In genomic region chr22:46372686-46373085, GRCh38 we compare ENCODE assay signal across 16 cellular contexts. TPM values are rescaled to one million over a fixed set of nuclear protein-coding genes. Genes with fewer than 3 reads are reported as not detected.
DNase-seq lines count a peak whose midpoint lies in the region; ATAC-seq and TF ChIP-seq lines count a peak whose summit lies in the region.
"Had no signal": no experiment of that assay in that cellular context is flagged by ENCODE, and none has a peak within 500 bp of the region (broad histone marks: within the 10 kb centered on the region; RNA-seq: fewer than 3 reads in every experiment).

No MANE protein-coding gene starts in this region.

- H3K9me3 ChIP-seq in BLaER1 (peaks cover 22% of the 10 kb centered on the region), Caco-2 (peaks cover 13% of the 10 kb centered on the region), neural progenitor cell (ENCODE audit: low read depth) (peaks cover 5% of the 10 kb centered on the region)

- H3K36me3 ChIP-seq in BLaER1, result peaks cover 11% of the 10 kb centered on the region
- no peaks in the 10 kb centered on the region for H3K36me3 ChIP-seq in Caco-2 (ENCODE audit: control insufficient read depth, insufficient read depth, low read length)
- peaks cover 6% of the 10 kb centered on the region for H3K36me3 ChIP-seq in neural progenitor cell

- H3K9me3 Mint-ChIP-seq in Caco-2 (ENCODE audit: unreplicated experiment) (peaks cover 21% of the 10 kb centered on the region), neural progenitor cell (peaks cover 22% of the 10 kb centered on the region)
- H3K9me3 Mint-ChIP-seq in effector memory CD8-positive, alpha-beta T cell, result peaks cover 2 to 14% of the 10 kb centered on the region in 2 donors

- H3K9ac ChIP-seq in BLaER1 (no peak overlapping the region), neural progenitor cell (no peak overlapping the region)

- no TSS peak for BruUV-seq in Caco-2 (replicated peaks; lab: Mats Ljungman, UMichigan)

- H2AFZ ChIP-seq in neural progenitor cell (replicated peaks), result no peak overlapping the region

- 0 out of 2 replicates have a peak, but pooled peaks cover 7% of the 10 kb centered on the region for H3K27me3 ChIP-seq in BLaER1
- H3K27me3 ChIP-seq in Caco-2 (replicated peaks; ENCODE audit: control insufficient read depth, insufficient read depth, low read length), result no peaks in the 10 kb centered on the region
- H3K27me3 ChIP-seq in neural progenitor cell, result peaks cover 4% of the 10 kb centered on the region

- H3K27ac ChIP-seq in BLaER1 (no peak overlapping the region), neural progenitor cell (no peak overlapping the region)

- peak overlapping the region; percentile 85 for H3K27ac Mint-ChIP-seq in Caco-2 (ENCODE audit: unreplicated experiment)
- H3K27ac Mint-ChIP-seq in effector memory CD8-positive, alpha-beta T cell, result peak overlapping the region; percentile 63 to 95
- peak overlapping the region; percentile 14 for H3K27ac Mint-ChIP-seq in neural progenitor cell

- ATAC-seq in effector memory CD8-positive, alpha-beta T cell (replicated peaks), result no peak
- ATAC-seq: A549 had no signal

- H4K20me1 ChIP-seq in BLaER1 (peaks cover 45% of the 10 kb centered on the region), neural progenitor cell (ENCODE audit: low read depth) (peaks cover 11% of the 10 kb centered on the region)

- no peaks in the 10 kb centered on the region for H3K79me2 ChIP-seq in neural progenitor cell (ENCODE audit: low read depth)

- H3K4me3 Mint-ChIP-seq in Caco-2 (ENCODE audit: unreplicated experiment), result no peak overlapping the region
- peak overlapping the region; percentile 81 to 82 for H3K4me3 Mint-ChIP-seq in effector memory CD8-positive, alpha-beta T cell
- H3K4me3 Mint-ChIP-seq in neural progenitor cell, result no peak overlapping the region
- H3K4me3 Mint-ChIP-seq: H9 had no signal

- H3K4me3 ChIP-seq in BLaER1 (no peak overlapping the region), Caco-2 (ENCODE audit: low read depth, low read length) (no peak overlapping the region), neural progenitor cell (no peak overlapping the region)
- H3K4me3 ChIP-seq: A549 had no signal

- H3K4me2 ChIP-seq in BLaER1 (peak overlapping the region; percentile 81), neural progenitor cell (no peak overlapping the region)
- H3K4me2 ChIP-seq: A549 had no signal

- no peak for TF ChIP-seq CTCF in Caco-2 (IDR thresholded peaks at IDR 0.05; ENCODE audit: insufficient read depth in 1 of 2, low read depth in 1 of 2, low read length in 1 of 2, severe bottlenecking in 1 of 2, unreplicated experiment in 1 of 2)
- no peak for TF ChIP-seq CTCF in neural progenitor cell (IDR thresholded peaks at IDR 0.05)

- peaks cover 14% of the 10 kb centered on the region for H3F3A ChIP-seq in neural progenitor cell (ENCODE audit: low read depth)

- POLR2A ChIA-PET in Caco-2 (lab: Charles Lee), result no interaction called here
- POLR2A ChIA-PET in HEK293T (lab: Yijun Ruan, JAX), result no interaction called here

- CTCF ChIA-PET in Caco-2 (lab: Charles Lee) (no interaction called here), HEK293T (lab: Yijun Ruan, JAX) (no interaction called here)

- DNase-seq in Caco-2 (no peak), neural progenitor cell (ENCODE audit: low spot score) (no peak), 8988T (no peak), HEK293T (ENCODE audit: extremely low spot score) (no peak), NAMALWA (ENCODE audit: low spot score) (no peak)
- DNase-seq in effector memory CD8-positive, alpha-beta T cell, result no peak
- DNase-seq: H9, IMR-90, NCI-H1436, NCI-H1930, NCI-H226, NCI-H524, NCI-H82, SIG-M5 had no signal

- H3K4me1 Mint-ChIP-seq in Caco-2 (ENCODE audit: low read depth, unreplicated experiment) (peaks cover 44% of the 10 kb centered on the region), neural progenitor cell (peaks cover 27% of the 10 kb centered on the region)
- H3K4me1 Mint-ChIP-seq in effector memory CD8-positive, alpha-beta T cell (ENCODE audit: low read depth in 2 of 2), result peaks cover 54 to 63% of the 10 kb centered on the region in 2 donors

- intact Hi-C loops in Caco-2 (cut with micrococcal nuclease; ENCODE audit: unreplicated experiment), result no loop called here

- H3K4me1 ChIP-seq in BLaER1 (peaks cover 37% of the 10 kb centered on the region), Caco-2 (peaks cover 32% of the 10 kb centered on the region), neural progenitor cell (peaks cover 11% of the 10 kb centered on the region)

- peaks cover 81% of the 10 kb centered on the region for H3K36me3 Mint-ChIP-seq in Caco-2 (ENCODE audit: insufficient read depth, unreplicated experiment)
- peaks cover 9% of the 10 kb centered on the region for H3K36me3 Mint-ChIP-seq in effector memory CD8-positive, alpha-beta T cell (ENCODE audit: insufficient read depth)
- peaks cover 38% of the 10 kb centered on the region for H3K36me3 Mint-ChIP-seq in neural progenitor cell

- H3K27me3 Mint-ChIP-seq in Caco-2 (ENCODE audit: insufficient read depth, unreplicated experiment), result no peaks in the 10 kb centered on the region
- no peaks in the 10 kb centered on the region for H3K27me3 Mint-ChIP-seq in effector memory CD8-positive, alpha-beta T cell
- peaks cover 9% of the 10 kb centered on the region for H3K27me3 Mint-ChIP-seq in neural progenitor cell (ENCODE audit: insufficient read depth, low read depth)

TF ChIP-seq in HEK293T, 16 proteins besides CTCF, POLR2A, EP300 and RAD21:
- TF ChIP-seq HDGF (IDR thresholded peaks at IDR 0.05; ENCODE audit: borderline replicate concordance) (no peak), PKNOX1 (IDR thresholded peaks at IDR 0.05) (no peak), FOXA1 (IDR thresholded peaks at IDR 0.05) (no peak), FOXM1 (IDR thresholded peaks at IDR 0.05; ENCODE audit: borderline replicate concordance) (no peak), BHLHE40 (IDR thresholded peaks at IDR 0.05; ENCODE audit: borderline replicate concordance) (no peak), ARNT (IDR thresholded peaks at IDR 0.05) (no peak), CTBP1 (IDR thresholded peaks at IDR 0.05; ENCODE audit: borderline replicate concordance) (no peak)

RNA-seq across cellular contexts. Expression of gene TRMU, which starts 37.2 kb away (rescaled TPM):
- total RNA-seq in Caco-2 (2022), result 73.9 and 78.4 TPM in 2 replicates
- 66.9 and 70.1 TPM in 2 replicates for total RNA-seq in neural progenitor cell (ENCODE audit: low replicate concordance)

Comparison
In these comparisons a context has a peak if more than half of its experiments do, and no peak if none do; other contexts are left out.
1. H3K27ac Mint-ChIP-seq: peak in every context shown above with its lines; median percentile 85 in Caco-2; 79 in effector memory CD8-positive, alpha-beta T cell; 14 in neural progenitor cell.
2. H3K4me3 Mint-ChIP-seq: peak in effector memory CD8-positive, alpha-beta T cell (2 of 2); none in Caco-2 (single experiment) and neural progenitor cell (single experiment).